Comparison of ENCODE assay signal across 22 cellular contexts in the genomic region with DNA sequence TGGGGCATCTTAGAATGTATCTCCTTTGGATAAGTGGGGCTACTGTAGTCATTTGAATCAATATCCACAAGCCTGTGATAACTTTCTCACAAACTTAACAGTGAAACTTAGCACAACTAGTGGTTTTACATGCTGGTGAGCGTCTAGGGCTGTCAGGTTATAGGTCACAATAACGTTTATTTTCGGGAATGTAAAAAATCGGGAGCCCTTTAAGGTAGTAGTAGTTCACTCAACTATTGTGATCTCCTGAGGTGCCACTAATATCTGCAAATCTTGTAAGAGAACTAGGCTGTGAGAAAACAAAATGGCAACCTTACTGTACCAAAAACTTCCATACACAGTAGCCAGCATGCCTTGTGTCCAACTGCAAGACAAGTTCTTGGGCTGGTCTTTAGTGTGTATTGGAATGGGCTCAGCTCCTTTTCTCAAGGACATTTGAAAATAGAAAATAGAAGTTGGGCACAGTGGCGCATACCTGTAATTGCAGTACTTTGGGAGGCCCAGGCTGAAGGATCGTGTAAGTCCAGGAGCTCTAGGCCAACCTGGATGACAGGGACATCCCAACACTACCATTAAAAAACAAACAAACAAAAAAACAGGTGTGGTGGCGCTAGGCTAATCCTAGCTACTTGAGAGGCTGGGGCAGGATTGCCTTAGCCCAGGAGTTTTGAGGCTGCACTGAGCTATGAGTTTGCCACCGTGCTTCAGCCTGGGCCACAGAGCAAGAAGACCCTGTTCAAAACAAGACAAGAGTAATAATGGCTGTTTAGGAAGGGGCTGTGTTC. TPM values are rescaled to one million over a fixed set of nuclear protein-coding genes. Genes with fewer than 3 reads are reported as not detected.
A peak's percentile ranks its signal among the peaks of the same experiment; 100 is the strongest.
DNase-seq lines count a peak whose midpoint lies in the region; ATAC-seq, FAIRE-seq and TF ChIP-seq lines count a peak whose summit lies in the region.
"Had no signal": no experiment of that assay in that cellular context is flagged by ENCODE, and none has a peak within 500 bp of the region (broad histone marks: within the 10 kb centered on the region; RNA-seq: fewer than 3 reads in every experiment).

No MANE protein-coding gene starts in this region.

- H4K20me1 ChIP-seq in K562 (replicated peaks; ENCODE audit: control insufficient read depth, insufficient read depth, low read length) (no peaks in the 10 kb centered on the region), neural progenitor cell (ENCODE audit: low read depth) (peaks cover 52% of the 10 kb centered on the region)

- H3K27ac ChIP-seq in HEK293 (ENCODE audit: extremely low read depth, low read depth, low read length): no peak overlapping the region
- H3K27ac ChIP-seq in K562 (ENCODE audit: extremely low read depth, low read depth, low read length): peak overlapping the region; percentile 33; the same call in 1 of the 3 replicates
- H3K27ac ChIP-seq in neural progenitor cell: peak overlapping the region; percentile 47
- H3K27ac ChIP-seq in CD4-positive, alpha-beta T cell (ENCODE audit: low read depth, low read length): no peak overlapping the region
- H3K27ac ChIP-seq: testis had no signal

- CTCF ChIA-PET in HEK293 (lab: Yijun Ruan, JAX) (interaction anchor here (0.6 to 1.7 kb wide), 5 partner anchors 36 to 1115 kb away, joined by 3 to 12 read pairs (median 3); no protein-coding TSS in a partner anchor), K562 (lab: Yijun Ruan, JAX; ENCODE audit: low intra/inter-chr PET ratio) (no interaction called here)
- CTCF ChIA-PET in CD4-positive, alpha-beta T cell (lab: Charles Lee): no interaction called here

- H3K27me3 ChIP-seq in K562 (ENCODE audit: control insufficient read depth in 2 of 2, insufficient read depth in 2 of 2, low read length in 2 of 2) (no peaks in the 10 kb centered on the region), neural progenitor cell (no peaks in the 10 kb centered on the region)
- no peaks in the 10 kb centered on the region for H3K27me3 ChIP-seq in CD4-positive, alpha-beta T cell (ENCODE audit: control insufficient read depth, insufficient read depth, low read length)
- H3K27me3 ChIP-seq: testis had no signal

- POLR2A ChIA-PET in HEK293 (lab: Yijun Ruan, JAX): interaction anchor here (0.5 to 2.4 kb wide), 14 partner anchors 8 to 282 kb away, joined by 3 to 16 read pairs (median 5); partner anchors contain the start of genes SET, SPTAN1 and ZDHHC12
- POLR2A ChIA-PET in K562 (lab: Yijun Ruan, JAX): interaction anchor here (0.5 to 3.7 kb wide), 28 partner anchors 8 to 1114 kb away, joined by 3 to 34 read pairs (median 3); partner anchors contain the start of gene SET
- POLR2A ChIA-PET in CD4-positive, alpha-beta T cell (lab: Charles Lee): interaction anchor here (0.6 to 1.1 kb wide), 3 partner anchors 13 to 131 kb away, joined by 3 to 4 read pairs (median 4); no protein-coding TSS in a partner anchor

- no peak for TF ChIP-seq CTCF in HEK293 (tag by site-specific recombination; IDR thresholded peaks at IDR 0.05)
- no peak for TF ChIP-seq CTCF in K562 (IDR thresholded peaks at IDR 0.05 in 2 of 3, conservative IDR thresholded peaks at IDR 0.05 in 1 of 3; ENCODE audit: insufficient read depth in 2 of 3, low read depth in 1 of 3, low read length in 3 of 3)
- TF ChIP-seq CTCF in neural progenitor cell (IDR thresholded peaks at IDR 0.05): no peak
- TF ChIP-seq CTCF in CD4-positive, alpha-beta T cell (IDR thresholded peaks at IDR 0.05): no peak

- H3K36me3 Mint-ChIP-seq in neural progenitor cell: peaks cover 29% of the 10 kb centered on the region
- peaks cover 49% of the 10 kb centered on the region for H3K36me3 Mint-ChIP-seq in CD4-positive, alpha-beta T cell (ENCODE audit: low read depth)
- H3K36me3 Mint-ChIP-seq: IgD-negative memory B cell had no signal

- intact Hi-C loops in K562 (cut with micrococcal nuclease): loop anchor here (10.0 kb wide), 1 partner anchor 978 kb away; no protein-coding TSS in a partner anchor
- intact Hi-C loops in CD4-positive, alpha-beta T cell (cut with DNase I, micrococcal nuclease): no loop called here

- peak; percentile 73 for TF ChIP-seq POLR2A in K562 (conservative IDR thresholded peaks at IDR 0.05)

- H2AFZ ChIP-seq in K562 (ENCODE audit: low read depth, low read length) (no peak overlapping the region), neural progenitor cell (replicated peaks) (no peak overlapping the region)

- no peak for TF ChIP-seq EP300 in K562 (IDR thresholded peaks at IDR 0.05; ENCODE audit: low read length)

- no peaks in the 10 kb centered on the region for H3K9me3 ChIP-seq in HEK293 (ENCODE audit: control insufficient read depth, insufficient read depth, low read depth, low read length)
- no peaks in the 10 kb centered on the region for H3K9me3 ChIP-seq in K562 (replicated peaks; ENCODE audit: control insufficient read depth, insufficient read depth, low read depth, low read length)
- no peaks in the 10 kb centered on the region for H3K9me3 ChIP-seq in neural progenitor cell (ENCODE audit: low read depth)
- no peaks in the 10 kb centered on the region for H3K9me3 ChIP-seq in CD4-positive, alpha-beta T cell (ENCODE audit: control insufficient read depth, low read length)
- H3K9me3 ChIP-seq: testis had no signal

- no peak for TF ChIP-seq RAD21 in K562 (CRISPR knock-in tag; conservative IDR thresholded peaks at IDR 0.05 in 1 of 2, IDR thresholded peaks at IDR 0.05 in 1 of 2)

- no peak overlapping the region for H3K9ac ChIP-seq in K562 (ENCODE audit: insufficient read depth in 1 of 2, low read depth in 2 of 2, low read length in 2 of 2)
- H3K9ac ChIP-seq in neural progenitor cell: no peak overlapping the region

- WGBS in K562 (ENCODE audit: insufficient coverage, low coverage, missing lambda C conversion rate): 64% methylated on average over 8 of the region's 8 CpGs

- no TSS peak for BruUV-seq in K562 (replicated peaks; lab: Mats Ljungman, UMichigan)

- H3K4me3 Mint-ChIP-seq in neural progenitor cell: no peak overlapping the region
- no peak overlapping the region for H3K4me3 Mint-ChIP-seq in CD4-positive, alpha-beta T cell
- H3K4me3 Mint-ChIP-seq: immature natural killer cell had no signal

- DNase-seq in DMS53 (lab: John Stamatoyannopoulos, UW): peak; percentile 45
- no peak for DNase-seq in DMS53 treated with DMSO at 0.1 percent for 48 hours (lab: John Stamatoyannopoulos, UW; ENCODE audit: unreplicated experiment)
- no peak for DNase-seq in K562 (ENCODE audit: extremely low read depth in 1 of 4, low spot score in 3 of 4)
- no peak for DNase-seq in neural progenitor cell (ENCODE audit: low spot score)
- DNase-seq in NCI-H526 treated with DMSO at 0.1 percent for 48 hours (lab: John Stamatoyannopoulos, UW): no peak
- no peak for DNase-seq in CD4-positive, alpha-beta T cell
- DNase-seq in effector CD4-positive, alpha-beta T cell: no peak
- DNase-seq: 8988T; activated CD4-positive, alpha-beta T cell treated with anti-CD3 and anti-CD28 coated beads for 4 hours; activated T-cell treated with anti-CD3 and anti-CD28 coated beads, Interleukin-2, amount 50 U/mL, for 1 hour; amniotic stem cell; cortex of kidney; immature natural killer cell; NCI-H2107; NCI-H774; SHP77; stimulated activated CD4-positive, alpha-beta T cell treated with anti-CD3 and anti-CD28 coated beads, Interleukin-2, amount 100 ng/mL, for 48 hours; T1000; testis had no signal

- no peak for FAIRE-seq in K562 (lab: Jason Lieb, UNC)

- H3K4me3 ChIP-seq in HEK293 (ENCODE audit: low read depth, low read length) (no peak overlapping the region), K562 (no peak overlapping the region), neural progenitor cell (no peak overlapping the region)
- H3K4me3 ChIP-seq: testis had no signal

- no peaks in the 10 kb centered on the region for H3K9me3 Mint-ChIP-seq in neural progenitor cell
- no peaks in the 10 kb centered on the region for H3K9me3 Mint-ChIP-seq in CD4-positive, alpha-beta T cell
- H3K9me3 Mint-ChIP-seq: IgD-negative memory B cell, immature natural killer cell had no signal

- in situ Hi-C loops in K562 (cut with MboI): loop anchor here (5.0 to 10.0 kb wide), 4 partner anchors 355 to 1088 kb away; partner anchors contain the start of gene SLC27A4

- H3F3A ChIP-seq in neural progenitor cell (ENCODE audit: low read depth): peaks cover 80% of the 10 kb centered on the region

- H3K4me2 ChIP-seq in K562 (ENCODE audit: insufficient read depth, low read length): no peak overlapping the region
- no peak overlapping the region for H3K4me2 ChIP-seq in neural progenitor cell

- no peaks in the 10 kb centered on the region for H3K9me1 ChIP-seq in K562 (ENCODE audit: control insufficient read depth, insufficient read depth, low read length)

- peaks cover 14% of the 10 kb centered on the region for H3K4me1 Mint-ChIP-seq in neural progenitor cell
- peaks cover 9% of the 10 kb centered on the region for H3K4me1 Mint-ChIP-seq in CD4-positive, alpha-beta T cell (ENCODE audit: low read depth)

- peaks cover 15 to 41% of the 10 kb centered on the region in 2 experiments for H3K36me3 ChIP-seq in HEK293 (ENCODE audit: control insufficient read depth in 2 of 2, insufficient read depth in 1 of 2, low read length in 2 of 2)
- H3K36me3 ChIP-seq in K562 (ENCODE audit: control insufficient read depth, insufficient read depth, low read length): peaks cover 55% of the 10 kb centered on the region
- H3K36me3 ChIP-seq in neural progenitor cell: peaks cover 31% of the 10 kb centered on the region

- H3K4me1 ChIP-seq in HEK293 (ENCODE audit: control insufficient read depth, insufficient read depth, low read length): no peaks in the 10 kb centered on the region
- H3K4me1 ChIP-seq in K562 (replicated peaks in 1 of 2; ENCODE audit: control insufficient read depth in 2 of 2, insufficient read depth in 2 of 2, low read length in 2 of 2): peaks cover 0 to 5% of the 10 kb centered on the region in 2 experiments; a peak in 2 of 5 replicates
- no peaks in the 10 kb centered on the region for H3K4me1 ChIP-seq in neural progenitor cell
- H3K4me1 ChIP-seq: testis had no signal

- H3K27me3 Mint-ChIP-seq in neural progenitor cell (ENCODE audit: insufficient read depth, low read depth): no peaks in the 10 kb centered on the region
- H3K27me3 Mint-ChIP-seq in CD4-positive, alpha-beta T cell: no peaks in the 10 kb centered on the region
- H3K27me3 Mint-ChIP-seq: IgD-negative memory B cell had no signal

- ATAC-seq in K562: peak; percentile 49
- ATAC-seq in CD4-positive, alpha-beta T cell (ENCODE audit: poor library complexity): no peak
- ATAC-seq: sciatic nerve had no signal

- no peak overlapping the region for H3K27ac Mint-ChIP-seq in neural progenitor cell
- no peak overlapping the region for H3K27ac Mint-ChIP-seq in CD4-positive, alpha-beta T cell

- H3K79me2 ChIP-seq in K562 (ENCODE audit: control insufficient read depth, insufficient read depth, low read length): peaks cover 24% of the 10 kb centered on the region
- peaks cover 34% of the 10 kb centered on the region for H3K79me2 ChIP-seq in neural progenitor cell (ENCODE audit: low read depth)

RNA-seq across cellular contexts. Expression of gene PKN3, which starts 5.2 kb away (rescaled TPM):
- total RNA-seq in K562 (2011; cell fraction: chromatin; rRNA removed; ENCODE audit: low replicate concordance): 45.1 and 101 TPM in 2 replicates
- total RNA-seq in K562 (2011; cell fraction: nucleolus; rRNA removed): 76.3 and 95.7 TPM in 2 replicates
- total RNA-seq in K562 (2011; cell fraction: nucleoplasm; rRNA removed): 27.9 and 53.6 TPM in 2 replicates
- total RNA-seq in K562 (2014; rRNA removed) (29.4 and 42.4 TPM in 2 replicates), K562 (2014; rRNA removed; fragmentation: Illumina TruSeq; extraction: Trizol) (10.6 and 16.2 TPM in 2 replicates), K562 (2015; rRNA removed; fragmentation: Illumina TruSeq; extraction: Trizol) (17.5 and 19.7 TPM in 2 replicates), K562 (2021) (40.3 and 41.3 TPM in 2 replicates), neural progenitor cell (ENCODE audit: low replicate concordance) (4.4 and 16.1 TPM in 2 replicates)
- polyA plus RNA-seq in K562 (2011; rRNA removed) (24.5 and 25.4 TPM in 2 replicates), K562 (2014; fragmentation: Illumina TruSeq; extraction: Trizol) (19.7 and 28.3 TPM in 2 replicates), K562 (2014; fragmentation: Nextera tagmentation; extraction: Ambion mirVana) (1 to 10 TPM in 1 of 2 experiments, under 1 TPM in 1; 0.82 to 1.4 TPM), K562 (2014; rRNA removed) (48.9 and 49.2 TPM in 2 replicates)
- 25.0 and 47.2 TPM in 2 replicates for polyA plus RNA-seq in K562 (2011; cell fraction: cytosol; rRNA removed)
- 80.6 and 118 TPM in 2 replicates for polyA plus RNA-seq in K562 (2011; cell fraction: nucleus; rRNA removed)
- 28.4 and 42.0 TPM in 2 replicates for polyA plus RNA-seq in K562 (2012)
- polyA minus RNA-seq in K562 (2011; rRNA and poly(A)+ RNA removed): 9.4 and 18.7 TPM in 2 replicates
- polyA minus RNA-seq in K562 (2011; cell fraction: cytosol; rRNA and poly(A)+ RNA removed): 23.5 and 24.5 TPM in 2 replicates
- 12.1 and 13.3 TPM in 2 replicates for polyA minus RNA-seq in K562 (2011; cell fraction: nucleus; rRNA and poly(A)+ RNA removed)
- total RNA-seq in CD4-positive, alpha-beta T cell: 1 to 10 TPM in 1 of 2 experiments, under 1 TPM in 1; 0.95 to 1.9 TPM

RNA-seq across cellular contexts. Expression of gene SET, which starts 8.1 kb away (rescaled TPM):
- total RNA-seq in K562 (2011; cell fraction: chromatin; rRNA removed; ENCODE audit: low replicate concordance): 148 and 241 TPM in 2 replicates
- total RNA-seq in K562 (2011; cell fraction: nucleolus; rRNA removed): 111 and 117 TPM in 2 replicates
- total RNA-seq in K562 (2011; cell fraction: nucleoplasm; rRNA removed): 183 and 259 TPM in 2 replicates
- 887 and 1,071 TPM in 2 replicates for total RNA-seq in K562 (2014; rRNA removed)
- total RNA-seq in K562 (2014; rRNA removed; fragmentation: Illumina TruSeq; extraction: Trizol): 1,328 and 1,534 TPM in 2 replicates
- 1,335 and 1,447 TPM in 2 replicates for total RNA-seq in K562 (2015; rRNA removed; fragmentation: Illumina TruSeq; extraction: Trizol)
- 840 and 907 TPM in 2 replicates for total RNA-seq in K562 (2021)
- polyA plus RNA-seq in K562 (2011; rRNA removed): 308 and 520 TPM in 2 replicates
- 84.3 and 133 TPM in 2 replicates for polyA plus RNA-seq in K562 (2011; cell fraction: cytosol; rRNA removed)
- polyA plus RNA-seq in K562 (2011; cell fraction: nucleus; rRNA removed): 138 and 148 TPM in 2 replicates
- 556 and 791 TPM in 2 replicates for polyA plus RNA-seq in K562 (2012)
- polyA plus RNA-seq in K562 (2014; fragmentation: Illumina TruSeq; extraction: Trizol): 886 and 1,006 TPM in 2 replicates
- polyA plus RNA-seq in K562 (2014; fragmentation: Nextera tagmentation; extraction: Ambion mirVana): 100 to 1,000 TPM; 404 to 534 TPM
- polyA plus RNA-seq in K562 (2014; rRNA removed): 609 and 622 TPM in 2 replicates
- 1,021 and 1,119 TPM in 2 replicates for polyA minus RNA-seq in K562 (2011; rRNA and poly(A)+ RNA removed)
- polyA minus RNA-seq in K562 (2011; cell fraction: cytosol; rRNA and poly(A)+ RNA removed): 256 and 383 TPM in 2 replicates
- 100 and 155 TPM in 2 replicates for polyA minus RNA-seq in K562 (2011; cell fraction: nucleus; rRNA and poly(A)+ RNA removed)
- total RNA-seq in neural progenitor cell (ENCODE audit: low replicate concordance): 930 and 1,683 TPM in 2 replicates
- total RNA-seq in CD4-positive, alpha-beta T cell: 100 to 1,000 TPM; 228 to 241 TPM

RNA-seq across cellular contexts. Expression of gene ZDHHC12, which starts 26.8 kb away (rescaled TPM):
- 7.1 and 18.4 TPM in 2 replicates for total RNA-seq in K562 (2011; cell fraction: chromatin; rRNA removed; ENCODE audit: low replicate concordance)
- 35.0 and 36.5 TPM in 2 replicates for total RNA-seq in K562 (2011; cell fraction: nucleolus; rRNA removed)
- total RNA-seq in K562 (2011; cell fraction: nucleoplasm; rRNA removed): 22.9 and 31.1 TPM in 2 replicates
- total RNA-seq in K562 (2014; rRNA removed) (38.0 and 57.7 TPM in 2 replicates), K562 (2014; rRNA removed; fragmentation: Illumina TruSeq; extraction: Trizol) (1.1 and 1.9 TPM in 2 replicates), K562 (2015; rRNA removed; fragmentation: Illumina TruSeq; extraction: Trizol) (18.7 and 19.1 TPM in 2 replicates), K562 (2021) (28.7 and 30.3 TPM in 2 replicates), neural progenitor cell (ENCODE audit: low replicate concordance) (16.8 and 53.9 TPM in 2 replicates)
- polyA plus RNA-seq in K562 (2011; rRNA removed) (13.8 and 24.8 TPM in 2 replicates), K562 (2014; fragmentation: Illumina TruSeq; extraction: Trizol) (6.8 and 27.8 TPM in 2 replicates), K562 (2014; fragmentation: Nextera tagmentation; extraction: Ambion mirVana) (1 to 10 TPM in 1 of 2 experiments, under 1 TPM in 1; 0.21 to 4.3 TPM), K562 (2014; rRNA removed) (31.7 TPM in 2 replicates)
- polyA plus RNA-seq in K562 (2011; cell fraction: cytosol; rRNA removed): 30.4 and 84.8 TPM in 2 replicates
- 32.5 and 45.8 TPM in 2 replicates for polyA plus RNA-seq in K562 (2011; cell fraction: nucleus; rRNA removed)
- polyA plus RNA-seq in K562 (2012): 31.0 and 52.7 TPM in 2 replicates
- 3.4 and 6.5 TPM in 2 replicates for polyA minus RNA-seq in K562 (2011; rRNA and poly(A)+ RNA removed)
- polyA minus RNA-seq in K562 (2011; cell fraction: cytosol; rRNA and poly(A)+ RNA removed): 21.7 and 30.2 TPM in 2 replicates
- 5.8 and 6.1 TPM in 2 replicates for polyA minus RNA-seq in K562 (2011; cell fraction: nucleus; rRNA and poly(A)+ RNA removed)
- total RNA-seq in CD4-positive, alpha-beta T cell: 10 to 100 TPM; 22.0 to 23.7 TPM

RNA-seq across cellular contexts. Expression of gene DYNC2I2, which starts 40.5 kb away (rescaled TPM):
- total RNA-seq in K562 (2011; cell fraction: chromatin; rRNA removed; ENCODE audit: low replicate concordance): 27.2 and 132 TPM in 2 replicates
- 174 and 202 TPM in 2 replicates for total RNA-seq in K562 (2011; cell fraction: nucleolus; rRNA removed)
- total RNA-seq in K562 (2011; cell fraction: nucleoplasm; rRNA removed): 76.1 and 76.9 TPM in 2 replicates
- total RNA-seq in K562 (2014; rRNA removed): 249 and 283 TPM in 2 replicates
- total RNA-seq in K562 (2014; rRNA removed; fragmentation: Illumina TruSeq; extraction: Trizol): 16.0 and 21.6 TPM in 2 replicates
- 69.5 and 71.3 TPM in 2 replicates for total RNA-seq in K562 (2015; rRNA removed; fragmentation: Illumina TruSeq; extraction: Trizol)
- 131 and 144 TPM in 2 replicates for total RNA-seq in K562 (2021)
- 70.0 and 85.8 TPM in 2 replicates for polyA plus RNA-seq in K562 (2011; rRNA removed)
- polyA plus RNA-seq in K562 (2011; cell fraction: cytosol; rRNA removed): 110 and 264 TPM in 2 replicates
- 270 and 451 TPM in 2 replicates for polyA plus RNA-seq in K562 (2011; cell fraction: nucleus; rRNA removed)
- polyA plus RNA-seq in K562 (2012): 106 and 139 TPM in 2 replicates
- polyA plus RNA-seq in K562 (2014; fragmentation: Illumina TruSeq; extraction: Trizol): 36.3 and 76.9 TPM in 2 replicates
- polyA plus RNA-seq in K562 (2014; fragmentation: Nextera tagmentation; extraction: Ambion mirVana): 1 to 10 TPM; 1.5 to 2.3 TPM
- polyA plus RNA-seq in K562 (2014; rRNA removed): 165 and 184 TPM in 2 replicates
- polyA minus RNA-seq in K562 (2011; rRNA and poly(A)+ RNA removed): 16.9 and 31.4 TPM in 2 replicates
- polyA minus RNA-seq in K562 (2011; cell fraction: cytosol; rRNA and poly(A)+ RNA removed): 70.6 and 79.0 TPM in 2 replicates
- polyA minus RNA-seq in K562 (2011; cell fraction: nucleus; rRNA and poly(A)+ RNA removed): 78.6 and 83.6 TPM in 2 replicates
- total RNA-seq in neural progenitor cell (ENCODE audit: low replicate concordance): 45.9 and 141 TPM in 2 replicates
- 1 to 10 TPM; 2.2 to 3.2 TPM for total RNA-seq in CD4-positive, alpha-beta T cell

Comparison
In these comparisons a context has a peak if more than half of its experiments do, and no peak if none do; other contexts are left out.
1. H3K27ac ChIP-seq: peak in K562 (single experiment) and neural progenitor cell (single experiment); none in HEK293 (single experiment) and CD4-positive, alpha-beta T cell (single experiment).